ENCODE assay signal across 17 cellular contexts in the genomic region with DNA sequence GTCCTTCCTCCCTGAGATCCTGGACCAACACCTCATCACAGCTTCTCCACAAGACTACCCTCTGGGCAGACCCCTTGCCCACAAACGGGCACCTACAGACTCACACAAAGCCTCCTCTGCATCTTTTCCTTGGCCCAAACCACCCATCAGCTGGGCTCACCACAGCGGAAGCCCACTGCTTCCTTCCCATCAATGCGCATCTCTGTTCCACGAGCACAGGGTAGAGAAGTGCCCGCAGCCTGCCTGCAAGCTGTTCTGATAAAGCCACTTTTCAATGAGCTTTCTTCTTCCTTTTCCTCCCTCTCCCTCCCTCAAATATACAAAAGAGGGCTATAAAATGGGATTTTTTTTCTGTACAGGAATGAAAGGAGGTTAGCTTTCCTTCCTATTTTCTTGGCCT.
DNase-seq lines count a peak whose midpoint lies in the region; ATAC-seq and TF ChIP-seq lines count a peak whose summit lies in the region.
"Had no signal": no experiment of that assay in that cellular context is flagged by ENCODE, and none has a peak within 500 bp of the region (broad histone marks: within the 10 kb centered on the region; RNA-seq: fewer than 3 reads in every experiment).

No MANE protein-coding gene starts in this region.

- no peak overlapping the region for H3K27ac ChIP-seq in CD4-positive, alpha-beta memory T cell (ENCODE audit: low read depth, low read length)
- H3K27ac ChIP-seq in neural progenitor cell, result no peak overlapping the region
- H3K27ac ChIP-seq in suprapubic skin, result no peak overlapping the region
- H3K27ac ChIP-seq in endodermal cell (ENCODE audit: low read depth, low read length), result no peak overlapping the region
- H3K27ac ChIP-seq: esophagus squamous epithelium, HL-60, parathyroid adenoma had no signal

- 53% methylated on average over 5 of the region's 5 CpGs for WGBS in suprapubic skin
- WGBS in endodermal cell (ENCODE audit: insufficient coverage in 1 of 2, insufficient read length in 1 of 2), 2 experiments, result 82 to 95% methylated on average over 3 to 5 of the region's 5 CpGs

- H3K27ac Mint-ChIP-seq in CD4-positive, alpha-beta memory T cell, result peak overlapping the region; percentile 15 to 82 (median 79)
- H3K27ac Mint-ChIP-seq in T-helper 1 cell treated with Interleukin-12 subunit alpha and Interleukin-12 subunit beta and Interleukin-4 antibody, amounts not matched to agents 30 μg/mL and 1 μg/mL, for 36 hours, result peak overlapping the region; percentile 70
- no peak overlapping the region for H3K27ac Mint-ChIP-seq in neural progenitor cell
- no peak overlapping the region for H3K27ac Mint-ChIP-seq in endodermal cell

- no peak overlapping the region for H3K4me3 ChIP-seq in CD4-positive, alpha-beta memory T cell (ENCODE audit: low read length in 2 of 2)
- H3K4me3 ChIP-seq in neural progenitor cell (no peak overlapping the region), suprapubic skin (no peak overlapping the region), endodermal cell (ENCODE audit: low read length) (no peak overlapping the region)
- H3K4me3 ChIP-seq: esophagus squamous epithelium had no signal

- no peaks in the 10 kb centered on the region for H3K9me3 ChIP-seq in CD4-positive, alpha-beta memory T cell (ENCODE audit: control insufficient read depth in 1 of 2, low read length in 2 of 2)
- H3K9me3 ChIP-seq in neural progenitor cell (ENCODE audit: low read depth), result no peaks in the 10 kb centered on the region
- no peaks in the 10 kb centered on the region for H3K9me3 ChIP-seq in suprapubic skin
- no peaks in the 10 kb centered on the region for H3K9me3 ChIP-seq in endodermal cell (ENCODE audit: control insufficient read depth, low read length)
- H3K9me3 ChIP-seq: esophagus squamous epithelium had no signal

- H3K9me3 Mint-ChIP-seq in CD4-positive, alpha-beta memory T cell, result peaks cover 0 to 6% (median 0%) of the 10 kb centered on the region in 8 donors
- no peaks in the 10 kb centered on the region for H3K9me3 Mint-ChIP-seq in T-helper 1 cell treated with Interleukin-12 subunit alpha and Interleukin-12 subunit beta and Interleukin-4 antibody, amounts not matched to agents 30 μg/mL and 1 μg/mL, for 36 hours
- H3K9me3 Mint-ChIP-seq in neural progenitor cell, result no peaks in the 10 kb centered on the region
- H3K9me3 Mint-ChIP-seq in endodermal cell, result no peaks in the 10 kb centered on the region

- POLR2A ChIA-PET in CD4-positive, alpha-beta memory T cell (lab: Charles Lee; ENCODE audit: partially characterized antibody), result interaction anchor here (0.9 to 1.1 kb wide), 7 partner anchors 13 to 111 kb away, joined by 3 to 6 read pairs (median 3); partner anchors contain the start of gene NFATC2

- peak; percentile 20 for DNase-seq in Ammon's horn (ENCODE audit: low spot score)
- no peak for DNase-seq in CD4-positive, alpha-beta memory T cell
- DNase-seq in epidermal melanocyte (ENCODE audit: insufficient read length, low spot score), result peak; percentile 75
- no peak for DNase-seq in neural progenitor cell (ENCODE audit: low spot score)
- DNase-seq in suprapubic skin (ENCODE audit: low spot score in 2 of 2), result no peak
- no peak for DNase-seq in endodermal cell
- DNase-seq: esophagus squamous epithelium; H7; left ventricle myocardium superior; NCI-H526; OCI-M1; SIG-M5; stimulated activated CD4-positive, alpha-beta T cell treated with anti-CD3 and anti-CD28 coated beads, Interleukin-2, amount 100 ng/mL, for 24 hours had no signal

- peaks cover 56% of the 10 kb centered on the region for H3K4me1 ChIP-seq in CD4-positive, alpha-beta memory T cell (ENCODE audit: insufficient read depth, low read length)
- H3K4me1 ChIP-seq in neural progenitor cell (no peaks in the 10 kb centered on the region), suprapubic skin (no peaks in the 10 kb centered on the region), endodermal cell (ENCODE audit: control insufficient read depth, insufficient read depth, low read length) (no peaks in the 10 kb centered on the region)
- H3K4me1 ChIP-seq: parathyroid adenoma had no signal

- H3K4me2 ChIP-seq in neural progenitor cell, result no peak overlapping the region

- no peak for ATAC-seq in HG02938 (IDR thresholded peaks at IDR 0.05; ENCODE audit: unreplicated experiment)

- no peak overlapping the region for H2AFZ ChIP-seq in neural progenitor cell (replicated peaks)
- H2AFZ ChIP-seq: parathyroid adenoma had no signal

- TF ChIP-seq POLR2A in suprapubic skin (IDR thresholded peaks at IDR 0.05), result no peak

- TF ChIP-seq CTCF in neural progenitor cell (IDR thresholded peaks at IDR 0.05) (no peak), suprapubic skin (IDR thresholded peaks at IDR 0.05) (no peak), endodermal cell (conservative IDR thresholded peaks at IDR 0.05) (no peak)

- CTCF ChIA-PET in CD4-positive, alpha-beta memory T cell (lab: Charles Lee; ENCODE audit: partially characterized antibody), result no interaction called here

- peaks cover 73% of the 10 kb centered on the region for H3K36me3 ChIP-seq in CD4-positive, alpha-beta memory T cell (ENCODE audit: insufficient read depth, low read length)
- H3K36me3 ChIP-seq in neural progenitor cell (no peaks in the 10 kb centered on the region), suprapubic skin (peaks cover 18% of the 10 kb centered on the region), endodermal cell (ENCODE audit: control insufficient read depth, insufficient read depth, low read length) (no peaks in the 10 kb centered on the region)

- H3K9ac ChIP-seq in neural progenitor cell (no peak overlapping the region), endodermal cell (ENCODE audit: extremely low read depth, low read length, poor library complexity, severe bottlenecking) (no peak overlapping the region)
- H3K9ac ChIP-seq: parathyroid adenoma had no signal

- H3K4me3 Mint-ChIP-seq in CD4-positive, alpha-beta memory T cell, result peak overlapping the region in 7 of 8 donors; percentile 24 to 79 (median 71)
- H3K4me3 Mint-ChIP-seq in T-helper 1 cell treated with Interleukin-12 subunit alpha and Interleukin-12 subunit beta and Interleukin-4 antibody, amounts not matched to agents 30 μg/mL and 1 μg/mL, for 36 hours, result no peak overlapping the region
- H3K4me3 Mint-ChIP-seq in neural progenitor cell (no peak overlapping the region), endodermal cell (no peak overlapping the region)

- no peaks in the 10 kb centered on the region for H3F3A ChIP-seq in neural progenitor cell (ENCODE audit: low read depth)

- no peaks in the 10 kb centered on the region for H4K20me1 ChIP-seq in neural progenitor cell (ENCODE audit: low read depth)

- H3K4me1 Mint-ChIP-seq in CD4-positive, alpha-beta memory T cell, result peaks cover 38 to 75% (median 54%) of the 10 kb centered on the region in 4 donors
- peaks cover 57% of the 10 kb centered on the region for H3K4me1 Mint-ChIP-seq in T-helper 1 cell treated with Interleukin-12 subunit alpha and Interleukin-12 subunit beta and Interleukin-4 antibody, amounts not matched to agents 30 μg/mL and 1 μg/mL, for 36 hours (ENCODE audit: low read depth)
- H3K4me1 Mint-ChIP-seq in neural progenitor cell, result peaks cover 28% of the 10 kb centered on the region
- H3K4me1 Mint-ChIP-seq in endodermal cell, result peaks cover 11% of the 10 kb centered on the region

- TF ChIP-seq EP300 in suprapubic skin (IDR thresholded peaks at IDR 0.05), result no peak

- H3K36me3 Mint-ChIP-seq in CD4-positive, alpha-beta memory T cell, result peaks cover 53 to 82% of the 10 kb centered on the region in 2 donors
- H3K36me3 Mint-ChIP-seq in T-helper 1 cell treated with Interleukin-12 subunit alpha and Interleukin-12 subunit beta and Interleukin-4 antibody, amounts not matched to agents 30 μg/mL and 1 μg/mL, for 36 hours (ENCODE audit: low read depth), result peaks cover 63% of the 10 kb centered on the region
- H3K36me3 Mint-ChIP-seq in neural progenitor cell, result no peaks in the 10 kb centered on the region
- no peaks in the 10 kb centered on the region for H3K36me3 Mint-ChIP-seq in endodermal cell (ENCODE audit: low read depth)

- no peaks in the 10 kb centered on the region for H3K27me3 Mint-ChIP-seq in CD4-positive, alpha-beta memory T cell
- no peaks in the 10 kb centered on the region for H3K27me3 Mint-ChIP-seq in T-helper 1 cell treated with Interleukin-12 subunit alpha and Interleukin-12 subunit beta and Interleukin-4 antibody, amounts not matched to agents 30 μg/mL and 1 μg/mL, for 36 hours (ENCODE audit: low read depth)
- H3K27me3 Mint-ChIP-seq in neural progenitor cell (ENCODE audit: insufficient read depth, low read depth) (peaks cover 9% of the 10 kb centered on the region), endodermal cell (ENCODE audit: insufficient read depth) (no peaks in the 10 kb centered on the region)

- intact Hi-C loops in CD4-positive, alpha-beta memory T cell (cut with micrococcal nuclease), result no loop called here

- no peaks in the 10 kb centered on the region for H3K79me2 ChIP-seq in neural progenitor cell (ENCODE audit: low read depth)
- H3K79me2 ChIP-seq: parathyroid adenoma had no signal

- no peaks in the 10 kb centered on the region for H3K27me3 ChIP-seq in CD4-positive, alpha-beta memory T cell (ENCODE audit: insufficient read depth, low read length)
- H3K27me3 ChIP-seq in neural progenitor cell, result peaks cover 4% of the 10 kb centered on the region
- H3K27me3 ChIP-seq in suprapubic skin, result no peaks in the 10 kb centered on the region
- no peaks in the 10 kb centered on the region for H3K27me3 ChIP-seq in endodermal cell (ENCODE audit: control insufficient read depth, insufficient read depth, low read length, poor library complexity, severe bottlenecking)

Comparison
In these comparisons a context has a peak if more than half of its experiments do, and no peak if none do; other contexts are left out.
1. DNase-seq: peak in Ammon's horn (single experiment) and epidermal melanocyte (single experiment); none in CD4-positive, alpha-beta memory T cell (0 of 5), neural progenitor cell (single experiment), suprapubic skin (0 of 2) and endodermal cell (single experiment).
2. H3K27ac Mint-ChIP-seq: peak in CD4-positive, alpha-beta memory T cell (7 of 7) and T-helper 1 cell treated with Interleukin-12 subunit alpha and Interleukin-12 subunit beta and Interleukin-4 antibody, amounts not matched to agents 30 μg/mL and 1 μg/mL, for 36 hours (single experiment); none in neural progenitor cell (single experiment) and endodermal cell (single experiment).
3. H3K4me3 Mint-ChIP-seq: peak in CD4-positive, alpha-beta memory T cell (7 of 8); none in T-helper 1 cell treated with Interleukin-12 subunit alpha and Interleukin-12 subunit beta and Interleukin-4 antibody, amounts not matched to agents 30 μg/mL and 1 μg/mL, for 36 hours (single experiment), neural progenitor cell (single experiment) and endodermal cell (single experiment).